In genomic region chr4:166432125-166432524, GRCh38 we compare ENCODE assay signal across 33 cellular contexts.
"Had no signal": no experiment of that assay in that cellular context is flagged by ENCODE, and none has a peak within 500 bp of the region (broad histone marks: within the 10 kb centered on the region; RNA-seq: fewer than 3 reads in every experiment).

No MANE protein-coding gene starts in this region.

- H3K27ac ChIP-seq: brain microvascular endothelial cell, cardiac muscle cell, KMS-11, PC-9, RWPE1 had no signal

- H3K27me3 ChIP-seq: brain microvascular endothelial cell, cardiac muscle cell had no signal

- H3K9ac ChIP-seq: KMS-11 had no signal

- H3K36me3 ChIP-seq: brain microvascular endothelial cell, cardiac muscle cell had no signal

- H3K4me2 ChIP-seq: KMS-11, PC-9 had no signal

- H2AFZ ChIP-seq: PC-9 had no signal

- DNase-seq: activated CD4-positive, alpha-beta T cell treated with anti-CD3 and anti-CD28 coated beads, Interleukin-2, amount 10 ng/mL, durations not matched to agents 24 days and 14 days; activated CD4-positive, alpha-beta T cell treated with anti-CD3 and anti-CD28 coated beads, Interleukin-2, amount 50 U/mL, for 4 hours; activated CD8-positive, alpha-beta T cell treated with anti-CD3 and anti-CD28 coated beads for 36 hours; activated effector memory CD4-positive, alpha-beta T cell treated with anti-CD3 and anti-CD28 coated beads, Interleukin-2, amount 50 U/mL, for 16 hours; activated naive CD4-positive, alpha-beta T cell; activated naive CD4-positive, alpha-beta T cell treated with anti-CD3 and anti-CD28 coated beads, Interleukin-2, amount 50 U/mL, for 16 hours; activated naive CD8-positive, alpha-beta T cell treated with anti-CD3 and anti-CD28 coated beads for 36 hours; activated T-cell treated with anti-CD3 and anti-CD28 coated beads, Interleukin-2, amount 50 U/mL, for 1 hour; activated T-cell treated with anti-CD3 and anti-CD28 coated beads, Interleukin-2, amount 50 U/mL, for 72 hours; amniotic stem cell; aorta; brain microvascular endothelial cell; MM.1S; MV-4-11; NCI-H1092 treated with DMSO at 0.1 percent for 48 hours; NCI-H1417; NCI-H146; NCI-H187; NCI-H2029 treated with DMSO at 0.1 percent for 48 hours; NCI-H2107; NCI-H2171; NCI-H510A; NCI-H526; NCI-H748 treated with DMSO at 0.1 percent for 48 hours; NK-92 treated with Interleukin-12 subunit alpha and Interleukin-12 subunit beta, amount 100 ng/mL, for 24 hours; PC-9; Right ventricle myocardium superior had no signal

- FAIRE-seq: RCC 7860, TTC549 had no signal

- ATAC-seq: activated CD8-positive, alpha-beta T cell treated with anti-CD3 and anti-CD28 coated beads for 36 hours; activated T-cell treated with anti-CD3 and anti-CD28 coated beads, Interleukin-2, amount 50 U/mL, for 72 hours; activated T-helper 17 cell treated with anti-CD3 and anti-CD28 coated beads, Interleukin-2, amount 50 U/mL, for 72 hours had no signal

- H3K4me3 ChIP-seq: cardiac muscle cell, PC-9 had no signal
